ENCODE assay signal across 24 cellular contexts in the genomic region with DNA sequence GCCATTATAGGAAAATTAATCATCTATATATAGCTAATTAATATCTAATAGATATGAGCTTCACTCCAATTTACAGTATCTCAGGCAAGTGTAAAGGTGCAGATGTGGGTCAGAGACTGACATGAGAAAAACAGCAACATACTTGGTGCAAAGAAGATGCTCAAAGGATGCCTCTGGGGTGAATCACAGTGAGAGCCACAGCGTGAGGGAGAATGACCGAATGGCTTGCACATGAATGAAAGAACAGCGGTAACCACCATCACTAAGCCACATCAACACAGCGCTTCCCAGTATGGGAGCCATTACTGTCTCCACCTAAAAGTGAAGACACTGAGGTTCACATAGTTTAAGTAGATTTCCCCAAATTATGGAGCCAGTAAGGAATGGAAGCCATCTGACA.
"Had no signal": no experiment of that assay in that cellular context is flagged by ENCODE, and none has a peak within 500 bp of the region (broad histone marks: within the 10 kb centered on the region; RNA-seq: fewer than 3 reads in every experiment).

No MANE protein-coding gene starts in this region.

- FAIRE-seq: keratinocyte had no signal

- H3K9me3 ChIP-seq: adrenal gland, ovary, right lobe of liver, uterus had no signal

- H3K27me3 ChIP-seq: adrenal gland, ovary, right lobe of liver, uterus had no signal

- ATAC-seq: activated CD4-positive, alpha-beta T cell treated with anti-CD3 and anti-CD28 coated beads for 36 hours; esophagus mucosa; left colon; naive thymus-derived CD4-positive, alpha-beta T cell; right lobe of liver; stimulated activated effector memory CD8-positive, alpha-beta T cell treated with anti-CD3 and anti-CD28 coated beads, Interleukin-12 subunit alpha, Interleukin-12 subunit beta, amount 100 ng/mL, for 72 hours; T-helper 17 cell had no signal

- H3K36me3 ChIP-seq: adrenal gland, ovary, right lobe of liver, uterus had no signal

- DNase-seq: activated CD4-positive, alpha-beta T cell treated with anti-CD3 and anti-CD28 coated beads for 36 hours; activated CD4-positive, alpha-beta T cell treated with anti-CD3 and anti-CD28 coated beads, Interleukin-2, amount 50 U/mL, for 4 hours; activated CD4-positive, CD25-positive, alpha-beta regulatory T cell; activated CD8-positive, alpha-beta memory T cell treated with anti-CD3 and anti-CD28 coated beads for 24 hours; activated effector memory CD4-positive, alpha-beta T cell treated with Interleukin-2 at 50 U/mL for 16 hours; activated naive CD4-positive, alpha-beta T cell treated with anti-CD3 and anti-CD28 coated beads for 36 hours; activated naive CD8-positive, alpha-beta T cell treated with anti-CD3 and anti-CD28 coated beads for 36 hours; adrenal gland; cerebellar nuclear complex; foreskin fibroblast; left colon; mammary epithelial cell; naive thymus-derived CD4-positive, alpha-beta T cell; ovary; right lobe of liver; stimulated activated CD4-positive, alpha-beta T cell treated with anti-CD3 and anti-CD28 coated beads, Interleukin-12 subunit alpha, Interleukin-12 subunit beta, amount 100 ng/mL, for 4 hours; stimulated activated CD4-positive, alpha-beta T cell treated with anti-CD3 and anti-CD28 coated beads, Interleukin-4, amount 100 ng/mL, for 1 hour; T-helper 17 cell; uterus had no signal

- H3K4me1 ChIP-seq: adrenal gland, uterus had no signal

- H3K4me3 ChIP-seq: adrenal gland, coronary artery, ovary, right lobe of liver, skin epidermis, uterus had no signal

- H3K27ac ChIP-seq: adrenal gland, coronary artery, ovary, right lobe of liver, skin epidermis, uterus had no signal
